In the genomic region with DNA sequence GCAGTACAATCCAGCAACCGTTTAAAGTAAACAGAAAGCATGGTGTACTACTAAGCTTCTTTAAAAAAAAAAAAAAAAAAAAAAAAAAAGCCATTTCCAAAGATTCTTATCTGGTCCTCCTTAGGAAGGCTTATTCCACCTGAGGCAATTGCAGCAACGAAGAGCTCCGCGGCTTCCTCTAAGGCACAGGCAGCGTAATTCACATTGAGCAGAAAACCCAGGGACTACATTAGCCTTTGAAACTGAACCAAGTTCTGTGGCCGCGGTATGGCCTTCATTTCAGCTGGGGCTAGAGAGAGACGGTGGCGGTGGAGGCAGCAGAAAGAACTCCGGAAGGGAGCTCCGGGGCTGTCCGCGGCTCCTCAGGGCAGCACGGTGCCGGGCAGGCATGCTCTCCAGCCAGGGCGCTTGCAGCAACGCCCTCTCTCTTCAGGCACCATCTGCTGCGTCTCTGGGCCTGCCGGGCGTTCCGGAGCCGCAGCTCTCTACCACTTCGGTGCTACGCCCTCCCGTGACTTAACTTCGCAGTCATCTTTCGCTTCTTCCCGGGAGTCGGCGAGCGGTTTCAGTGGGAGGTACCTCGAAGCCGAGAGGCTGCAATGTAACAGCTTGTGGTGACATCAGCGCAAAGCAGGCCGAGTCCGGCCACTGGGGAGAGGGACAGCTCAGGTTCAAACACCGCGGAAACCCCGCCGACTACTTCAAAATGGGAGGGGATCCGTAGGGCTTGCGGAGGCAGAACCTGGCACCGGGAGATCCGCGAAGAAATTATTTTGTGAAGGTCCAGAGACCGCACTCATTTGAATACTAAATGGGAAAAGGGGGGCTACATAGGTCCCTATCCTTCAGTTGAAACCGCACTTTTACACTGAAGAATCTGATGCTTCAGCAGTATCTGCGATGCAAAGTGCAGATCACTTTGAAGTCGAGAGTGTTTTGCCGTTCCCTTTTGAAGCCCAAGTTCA, we compare ENCODE assay signal across 8 cellular contexts.
DNase-seq lines count a peak whose midpoint lies in the region; ATAC-seq and TF ChIP-seq lines count a peak whose summit lies in the region.

No MANE protein-coding gene starts in this region.

- peak; percentile 96 for ATAC-seq in HG03354 (IDR thresholded peaks at IDR 0.05; ENCODE audit: poor library complexity, severe bottlenecking, unreplicated experiment)

- peak; percentile 95 for DNase-seq in BJ (ENCODE audit: low read depth)
- DNase-seq in NCI-H446 treated with DMSO at 0.1 percent for 48 hours (lab: John Stamatoyannopoulos, UW), result peak; percentile 97
- peak; percentile 89 for DNase-seq in activated CD4-positive, alpha-beta T cell treated with anti-CD3 and anti-CD28 coated beads, Interleukin-2, amount 10 ng/mL, durations not matched to agents 24 days and 14 days
- DNase-seq in stimulated activated CD4-positive, alpha-beta T cell treated with anti-CD3 and anti-CD28 coated beads, Interleukin-2, amount 100 ng/mL, for 48 hours, result peak; percentile 53 to 55

- POLR2A ChIA-PET in BJ (lab: Charles Lee), result interaction anchor here (0.6 to 0.7 kb wide), 4 partner anchors 10 to 376 kb away, joined by 3 to 10 read pairs (median 4); no protein-coding TSS in a partner anchor

- H3K27ac ChIP-seq in duodenal mucosa (ENCODE audit: low read depth, low read length), result peak overlapping the region; percentile 89
- peak overlapping the region; percentile 89 for H3K27ac ChIP-seq in liver (ENCODE audit: low read depth in 1 of 2, low read length in 2 of 2)

- TF ChIP-seq CTCF in BJ (IDR thresholded peaks at IDR 0.05; ENCODE audit: insufficient read depth, low read depth, low read length) (peak; percentile 49), liver (IDR thresholded peaks at IDR 0.05; ENCODE audit: low read depth, low read length, missing input control) (peak; percentile 25)

- no peak overlapping the region for H3K27ac Mint-ChIP-seq in activated CD4-positive, alpha-beta T cell treated with anti-CD3 and anti-CD28 coated beads, Interleukin-2, amount 10 ng/mL, durations not matched to agents 24 days and 14 days

- TF ChIP-seq POLR2A in GM19193 (IDR thresholded peaks at IDR 0.05; ENCODE audit: extremely low read depth, insufficient read depth, insufficient read length), result peak; percentile 75

- under 1% methylated on average over 50 of the region's 50 CpGs for WGBS in liver

- H3K36me3 ChIP-seq in BJ (ENCODE audit: control insufficient read depth, insufficient read depth, low read length) (no peaks in the 10 kb centered on the region), duodenal mucosa (ENCODE audit: control insufficient read depth in 1 of 2, insufficient read depth in 2 of 2, low read length in 2 of 2) (no peaks in the 10 kb centered on the region), liver (ENCODE audit: control insufficient read depth in 4 of 4, insufficient read depth in 3 of 4, low read depth in 1 of 4, low read length in 3 of 4) (no peaks in the 10 kb centered on the region)

- H3K9ac ChIP-seq in duodenal mucosa (ENCODE audit: low read depth in 1 of 2, low read length in 2 of 2) (peak overlapping the region; percentile 78 to 84), liver (ENCODE audit: low read depth in 1 of 2, low read length in 2 of 2) (peak overlapping the region; percentile 84 to 87)

- H3K4me3 Mint-ChIP-seq in activated CD4-positive, alpha-beta T cell treated with anti-CD3 and anti-CD28 coated beads, Interleukin-2, amount 10 ng/mL, durations not matched to agents 24 days and 14 days, result no peak overlapping the region

- CTCF ChIA-PET in BJ (lab: Yijun Ruan, JAX), result interaction anchor here (1.0 to 1.8 kb wide), 6 partner anchors 10 to 172 kb away, joined by 3 to 6 read pairs (median 5); no protein-coding TSS in a partner anchor

- no peaks in the 10 kb centered on the region for H3K36me3 Mint-ChIP-seq in activated CD4-positive, alpha-beta T cell treated with anti-CD3 and anti-CD28 coated beads, Interleukin-2, amount 10 ng/mL, durations not matched to agents 24 days and 14 days (ENCODE audit: low read depth)

- H3K4me1 Mint-ChIP-seq in activated CD4-positive, alpha-beta T cell treated with anti-CD3 and anti-CD28 coated beads, Interleukin-2, amount 10 ng/mL, durations not matched to agents 24 days and 14 days, result no peaks in the 10 kb centered on the region

- H3K4me3 ChIP-seq in BJ (ENCODE audit: low read depth, low read length) (peak overlapping the region; percentile 59), duodenal mucosa (ENCODE audit: low read depth in 1 of 2, low read length in 2 of 2) (peak overlapping the region; percentile 74 to 80), liver (ENCODE audit: low read depth in 1 of 3, low read length in 3 of 3) (peak overlapping the region; percentile 57 to 82 (median 68))

- H3K9me3 Mint-ChIP-seq in activated CD4-positive, alpha-beta T cell treated with anti-CD3 and anti-CD28 coated beads, Interleukin-2, amount 10 ng/mL, durations not matched to agents 24 days and 14 days, result no peaks in the 10 kb centered on the region

- no peaks in the 10 kb centered on the region for H3K9me3 ChIP-seq in duodenal mucosa (ENCODE audit: control insufficient read depth in 1 of 2, low read length in 2 of 2)
- no peaks in the 10 kb centered on the region for H3K9me3 ChIP-seq in liver (ENCODE audit: control insufficient read depth in 4 of 4, low read length in 3 of 4)

- peak; percentile 53 to 66 for TF ChIP-seq RAD21 in liver (IDR thresholded peaks at IDR 0.05)

- no peaks in the 10 kb centered on the region for H3K27me3 ChIP-seq in BJ (ENCODE audit: control insufficient read depth, insufficient read depth, low read length)
- no peaks in the 10 kb centered on the region for H3K27me3 ChIP-seq in duodenal mucosa (ENCODE audit: control insufficient read depth in 1 of 2, insufficient read depth in 2 of 2, low read length in 2 of 2)
- H3K27me3 ChIP-seq in liver (ENCODE audit: control insufficient read depth in 4 of 4, insufficient read depth in 4 of 4, low read length in 3 of 4), result no peaks in the 10 kb centered on the region

- H3K27me3 Mint-ChIP-seq in activated CD4-positive, alpha-beta T cell treated with anti-CD3 and anti-CD28 coated beads, Interleukin-2, amount 10 ng/mL, durations not matched to agents 24 days and 14 days, result peaks cover 5% of the 10 kb centered on the region

- H3K4me1 ChIP-seq in duodenal mucosa (ENCODE audit: control insufficient read depth in 1 of 2, insufficient read depth in 2 of 2, low read length in 2 of 2) (peaks cover 24 to 33% of the 10 kb centered on the region in 2 donors), liver (ENCODE audit: control insufficient read depth in 4 of 4, insufficient read depth in 4 of 4, low read length in 3 of 4) (peaks cover 4 to 37% (median 19%) of the 10 kb centered on the region in 4 donors)

- intact Hi-C loops in activated CD4-positive, alpha-beta T cell treated with anti-CD3 and anti-CD28 coated beads, Interleukin-2, amount 10 ng/mL, durations not matched to agents 24 days and 14 days (cut with micrococcal nuclease), result loop anchor here (2.0 kb wide), 1 partner anchor 50 kb away; no protein-coding TSS in a partner anchor

TF ChIP-seq in liver, 16 proteins besides CTCF, POLR2A, EP300 and RAD21 (continues in another document):
- TF ChIP-seq HNF4G (IDR thresholded peaks at IDR 0.05), result no peak
- TF ChIP-seq TAF1 (conservative IDR thresholded peaks at IDR 0.05), result peak; percentile 80
- peak; percentile 66 to 74 for TF ChIP-seq JUND (IDR thresholded peaks at IDR 0.05)
- TF ChIP-seq, protein P1, sequence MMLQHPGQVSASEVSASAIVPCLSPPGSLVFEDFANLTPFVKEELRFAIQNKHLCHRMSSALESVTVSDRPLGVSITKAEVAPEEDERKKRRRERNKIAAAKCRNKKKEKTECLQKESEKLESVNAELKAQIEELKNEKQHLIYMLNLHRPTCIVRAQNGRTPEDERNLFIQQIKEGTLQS (IDR thresholded peaks at IDR 0.05), result peak; percentile 75
- TF ChIP-seq HNF4A (conservative IDR thresholded peaks at IDR 0.05), result peak; percentile 35 to 59
- TF ChIP-seq FOXA1 (IDR thresholded peaks at IDR 0.05), result no peak
- no peak for TF ChIP-seq GABPA (IDR thresholded peaks at IDR 0.05 in 1 of 2, conservative IDR thresholded peaks at IDR 0.05 in 1 of 2)
- TF ChIP-seq, protein P2, sequence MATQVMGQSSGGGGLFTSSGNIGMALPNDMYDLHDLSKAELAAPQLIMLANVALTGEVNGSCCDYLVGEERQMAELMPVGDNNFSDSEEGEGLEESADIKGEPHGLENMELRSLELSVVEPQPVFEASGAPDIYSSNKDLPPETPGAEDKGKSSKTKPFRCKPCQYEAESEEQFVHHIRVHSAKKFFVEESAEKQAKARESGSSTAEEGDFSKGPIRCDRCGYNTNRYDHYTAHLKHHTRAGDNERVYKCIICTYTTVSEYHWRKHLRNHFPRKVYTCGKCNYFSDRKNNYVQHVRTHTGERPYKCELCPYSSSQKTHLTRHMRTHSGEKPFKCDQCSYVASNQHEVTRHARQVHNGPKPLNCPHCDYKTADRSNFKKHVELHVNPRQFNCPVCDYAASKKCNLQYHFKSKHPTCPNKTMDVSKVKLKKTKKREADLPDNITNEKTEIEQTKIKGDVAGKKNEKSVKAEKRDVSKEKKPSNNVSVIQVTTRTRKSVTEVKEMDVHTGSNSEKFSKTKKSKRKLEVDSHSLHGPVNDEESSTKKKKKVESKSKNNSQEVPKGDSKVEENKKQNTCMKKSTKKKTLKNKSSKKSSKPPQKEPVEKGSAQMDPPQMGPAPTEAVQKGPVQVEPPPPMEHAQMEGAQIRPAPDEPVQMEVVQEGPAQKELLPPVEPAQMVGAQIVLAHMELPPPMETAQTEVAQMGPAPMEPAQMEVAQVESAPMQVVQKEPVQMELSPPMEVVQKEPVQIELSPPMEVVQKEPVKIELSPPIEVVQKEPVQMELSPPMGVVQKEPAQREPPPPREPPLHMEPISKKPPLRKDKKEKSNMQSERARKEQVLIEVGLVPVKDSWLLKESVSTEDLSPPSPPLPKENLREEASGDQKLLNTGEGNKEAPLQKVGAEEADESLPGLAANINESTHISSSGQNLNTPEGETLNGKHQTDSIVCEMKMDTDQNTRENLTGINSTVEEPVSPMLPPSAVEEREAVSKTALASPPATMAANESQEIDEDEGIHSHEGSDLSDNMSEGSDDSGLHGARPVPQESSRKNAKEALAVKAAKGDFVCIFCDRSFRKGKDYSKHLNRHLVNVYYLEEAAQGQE (IDR thresholded peaks at IDR 0.05), result peak; percentile 87
- TF ChIP-seq EGR1 (IDR thresholded peaks at IDR 0.05; ENCODE audit: low read depth in 2 of 2), result peak in 1 of 2 donors; percentile 29
- TF ChIP-seq YY1 (IDR thresholded peaks at IDR 0.05), result peak; percentile 95

Comparison
In these comparisons a context has a peak if more than half of its experiments do, and no peak if none do; other contexts are left out.
1. Peak in every context shown above with its lines: DNase-seq, ATAC-seq, H3K4me3 ChIP-seq and H3K27ac ChIP-seq.